8 cellular contexts compared by ENCODE assay signal in the genomic region with DNA sequence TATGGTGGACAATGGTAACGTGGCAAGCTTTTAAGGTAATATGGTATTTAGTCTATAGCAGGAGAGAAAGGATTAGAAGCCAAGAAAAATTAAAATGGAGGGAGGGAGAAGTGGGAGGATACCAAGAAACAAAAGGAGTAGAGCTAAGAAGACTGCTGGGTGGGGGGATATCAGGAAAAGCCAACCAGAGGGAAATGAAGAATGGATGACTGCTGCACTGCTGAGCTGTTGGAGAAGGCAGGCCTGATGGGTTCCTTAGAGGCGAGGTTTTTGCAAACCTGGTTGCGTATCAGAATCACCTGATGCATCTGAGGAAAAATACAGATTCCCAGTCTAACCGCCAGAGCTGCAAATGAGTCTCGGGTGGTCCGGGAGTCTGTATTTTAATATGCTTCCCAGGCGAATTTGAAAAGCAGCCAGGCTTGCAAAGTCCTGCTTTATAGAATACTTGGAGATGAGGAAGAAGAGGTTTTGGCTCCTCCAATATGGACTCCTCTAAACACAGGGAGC. TPM values are rescaled to one million over a fixed set of nuclear protein-coding genes. Genes with fewer than 3 reads are reported as not detected.
DNase-seq lines count a peak whose midpoint lies in the region; ATAC-seq and TF ChIP-seq lines count a peak whose summit lies in the region.

No MANE protein-coding gene starts in this region.

- peaks cover 26% of the 10 kb centered on the region for H3K79me2 ChIP-seq in MM.1S (ENCODE audit: low read length)

- no peaks in the 10 kb centered on the region for H4K20me1 ChIP-seq in MM.1S (ENCODE audit: insufficient read depth, low read length)

- H3K9me3 ChIP-seq in CD8-positive, alpha-beta memory T cell (ENCODE audit: low read length): no peaks in the 10 kb centered on the region
- H3K9me3 ChIP-seq in MM.1S (replicated peaks; ENCODE audit: insufficient read depth, low read length) (no peaks in the 10 kb centered on the region), neuron (ENCODE audit: low read length) (no peaks in the 10 kb centered on the region)

- H3K4me3 ChIP-seq in CD8-positive, alpha-beta memory T cell (ENCODE audit: low read length): peak overlapping the region; percentile 81
- H3K4me3 ChIP-seq in MM.1S (ENCODE audit: low read length) (peak overlapping the region; percentile 80), neuron (ENCODE audit: low read length) (peak overlapping the region; percentile 53)

- no peak overlapping the region for H3K9ac ChIP-seq in MM.1S (ENCODE audit: low read length)

- no peaks in the 10 kb centered on the region for H3K27me3 ChIP-seq in CD8-positive, alpha-beta memory T cell (ENCODE audit: insufficient read depth, low read length, poor library complexity, severe bottlenecking)
- no peaks in the 10 kb centered on the region for H3K27me3 ChIP-seq in MM.1S (replicated peaks; ENCODE audit: insufficient read depth, low read length)
- H3K27me3 ChIP-seq in neuron (ENCODE audit: insufficient read depth, low read length): peaks cover 3% of the 10 kb centered on the region

- H3K27me3 Mint-ChIP-seq in CD8-positive, alpha-beta memory T cell: peaks cover 0 to 5% of the 10 kb centered on the region in 2 donors
- no peaks in the 10 kb centered on the region for H3K27me3 Mint-ChIP-seq in effector memory CD8-positive, alpha-beta T cell

- H3K4me1 Mint-ChIP-seq in CD8-positive, alpha-beta memory T cell: peaks cover 20 to 49% (median 41%) of the 10 kb centered on the region in 3 donors
- peaks cover 15 to 37% of the 10 kb centered on the region in 2 donors for H3K4me1 Mint-ChIP-seq in effector memory CD8-positive, alpha-beta T cell (ENCODE audit: low read depth in 2 of 2)

- peaks cover 0 to 29% (median 5%) of the 10 kb centered on the region in 3 donors for H3K36me3 Mint-ChIP-seq in CD8-positive, alpha-beta memory T cell
- H3K36me3 Mint-ChIP-seq in effector memory CD8-positive, alpha-beta T cell (ENCODE audit: insufficient read depth): peaks cover 5% of the 10 kb centered on the region

- CTCF ChIA-PET in CD8-positive, alpha-beta memory T cell (lab: Charles Lee): no interaction called here

- peak overlapping the region; percentile 82 to 94 (median 87) for H3K4me3 Mint-ChIP-seq in CD8-positive, alpha-beta memory T cell
- H3K4me3 Mint-ChIP-seq in effector memory CD8-positive, alpha-beta T cell: peak overlapping the region; percentile 84 to 88

- H3K27ac ChIP-seq in CD8-positive, alpha-beta memory T cell (ENCODE audit: low read depth, low read length): peak overlapping the region; percentile 64
- H3K27ac ChIP-seq in MM.1S (ENCODE audit: low read length): no peak overlapping the region

- H3F3A ChIP-seq in MM.1S (ENCODE audit: insufficient read depth, low read length): no peaks in the 10 kb centered on the region

- no peaks in the 10 kb centered on the region for H3K9me2 ChIP-seq in MM.1S (replicated peaks; ENCODE audit: insufficient read depth, low read length)

- H3K4me2 ChIP-seq in MM.1S (ENCODE audit: low read depth, low read length): peak overlapping the region; percentile 35

- H2AFZ ChIP-seq in MM.1S (ENCODE audit: low read length) (no peak overlapping the region), neuron (ENCODE audit: low read depth, low read length) (no peak overlapping the region)

- peaks cover 17% of the 10 kb centered on the region for H3K4me1 ChIP-seq in CD8-positive, alpha-beta memory T cell (ENCODE audit: insufficient read depth, low read length)
- H3K4me1 ChIP-seq in MM.1S (ENCODE audit: low read length) (no peaks in the 10 kb centered on the region), neuron (ENCODE audit: insufficient read depth, low read length) (peaks cover 18% of the 10 kb centered on the region)

- peak overlapping the region; percentile 35 to 93 (median 70) for H3K27ac Mint-ChIP-seq in CD8-positive, alpha-beta memory T cell
- peak overlapping the region; percentile 60 to 67 for H3K27ac Mint-ChIP-seq in effector memory CD8-positive, alpha-beta T cell

- POLR2A ChIA-PET in CD8-positive, alpha-beta memory T cell (lab: Charles Lee): no interaction called here

- TF ChIP-seq CTCF in MM.1S (IDR thresholded peaks at IDR 0.05; ENCODE audit: low read length): no peak

- H3K9me3 Mint-ChIP-seq in CD8-positive, alpha-beta memory T cell: peaks cover 0 to 1% (median 0%) of the 10 kb centered on the region in 5 donors
- H3K9me3 Mint-ChIP-seq in effector memory CD8-positive, alpha-beta T cell: no peaks in the 10 kb centered on the region

- DNase-seq in CD8-positive, alpha-beta memory T cell: no peak
- DNase-seq in MM.1S (no peak), HuH-7.5 (ENCODE audit: low spot score) (no peak), SW480 (ENCODE audit: low spot score) (no peak), NCI-H446 treated with DMSO at 0.1 percent for 48 hours (lab: John Stamatoyannopoulos, UW) (no peak)
- DNase-seq in effector memory CD8-positive, alpha-beta T cell: no peak

- no peaks in the 10 kb centered on the region for H3K36me3 ChIP-seq in CD8-positive, alpha-beta memory T cell (ENCODE audit: insufficient read depth, low read length)
- H3K36me3 ChIP-seq in MM.1S (replicated peaks; ENCODE audit: insufficient read depth, low read length) (no peaks in the 10 kb centered on the region), neuron (ENCODE audit: insufficient read depth, low read length) (peaks cover 12% of the 10 kb centered on the region)

- ATAC-seq in effector memory CD8-positive, alpha-beta T cell (replicated peaks): no peak
- ATAC-seq in HG03521 (IDR thresholded peaks at IDR 0.05; ENCODE audit: unreplicated experiment): no peak

RNA-seq across cellular contexts. Expression of a gene that starts 1.5 kb away (rescaled TPM):
- total RNA-seq in CD8-positive, alpha-beta memory T cell: 10 to 100 TPM; 47.4 to 50.6 TPM
- 19.9 TPM for polyA plus RNA-seq in CD8-positive, alpha-beta memory T cell
